10 cellular contexts compared by ENCODE assay signal in genomic region chr5:87541033-87541432, GRCh38.
DNase-seq lines count a peak whose midpoint lies in the region; ATAC-seq, FAIRE-seq and TF ChIP-seq lines count a peak whose summit lies in the region.
"Had no signal": no experiment of that assay in that cellular context is flagged by ENCODE, and none has a peak within 500 bp of the region (broad histone marks: within the 10 kb centered on the region; RNA-seq: fewer than 3 reads in every experiment).

No MANE protein-coding gene starts in this region.

- intact Hi-C loops in aorta (cut with DNase I) = no loop called here

- H3K4me1 ChIP-seq in adipocyte (ENCODE audit: control insufficient read depth, insufficient read depth, low read length) = peaks cover 14% of the 10 kb centered on the region
- H3K4me1 ChIP-seq in aorta (ENCODE audit: control insufficient read depth in 1 of 2, insufficient read depth in 2 of 2, low read length in 2 of 2) = no peaks in the 10 kb centered on the region

- H3K4me3 ChIP-seq in adipocyte (ENCODE audit: low read length) = peak overlapping the region; percentile 70
- H3K4me3 ChIP-seq in aorta (ENCODE audit: low read length in 2 of 2) = no peak overlapping the region
- H3K4me3 ChIP-seq: skin epidermis had no signal

- H3K27ac ChIP-seq in aorta (ENCODE audit: low read depth in 1 of 2, low read length in 2 of 2) = no peak overlapping the region
- H3K27ac ChIP-seq: skin epidermis had no signal

- H3K9me3 ChIP-seq in adipocyte (ENCODE audit: control insufficient read depth, low read length) = no peaks in the 10 kb centered on the region
- H3K9me3 ChIP-seq in aorta (ENCODE audit: control insufficient read depth, low read length) = no peaks in the 10 kb centered on the region

- peak; percentile 5 for DNase-seq in AG08395 (ENCODE audit: low spot score)
- peak; percentile 45 for DNase-seq in adipocyte (ENCODE audit: low read depth)
- DNase-seq in iPS DF 4.7 (ENCODE audit: extremely low read depth, low spot score) = peak; percentile 7
- DNase-seq in aorta = peak in 1 of 2 donors; percentile 56
- DNase-seq in RCC 7860 (ENCODE audit: low spot score) = no peak
- DNase-seq: DND-41 had no signal

- peak; percentile 39; the same call in 1 of the 2 replicates for TF ChIP-seq CTCF in LNCAP (IDR thresholded peaks at IDR 0.05)

- FAIRE-seq in RCC 7860 (lab: Jason Lieb, UNC) = no peak

- H3K9ac ChIP-seq in adipocyte (ENCODE audit: low read length) = peak overlapping the region; percentile 49

- ATAC-seq in aorta (ENCODE audit: low FRiP score) = peak; percentile 62
- ATAC-seq in GM21619 (IDR thresholded peaks at IDR 0.05; ENCODE audit: unreplicated experiment) = no peak
- ATAC-seq in GM21515 (IDR thresholded peaks at IDR 0.05; ENCODE audit: unreplicated experiment) = no peak

- H3K36me3 ChIP-seq in adipocyte (ENCODE audit: control insufficient read depth, insufficient read depth, low read length, severe bottlenecking) = no peaks in the 10 kb centered on the region
- H3K36me3 ChIP-seq in aorta (ENCODE audit: control insufficient read depth in 1 of 2, insufficient read depth in 2 of 2, low read length in 1 of 2) = no peaks in the 10 kb centered on the region

- H3K27me3 ChIP-seq in adipocyte (replicated peaks; ENCODE audit: control insufficient read depth, insufficient read depth, low read length) (no peaks in the 10 kb centered on the region), aorta (ENCODE audit: control insufficient read depth in 1 of 2, insufficient read depth in 2 of 2, low read length in 1 of 2) (no peaks in the 10 kb centered on the region)

- WGBS in aorta, 2 donors = 37 to 42% methylated on average over 1 of the region's 1 CpG
